ENCODE assay signal across 18 cellular contexts in genomic region chr11:65782816-65783228, GRCh38. TPM values are rescaled to one million over a fixed set of nuclear protein-coding genes. Genes with fewer than 3 reads are reported as not detected.
DNase-seq lines count a peak whose midpoint lies in the region; ATAC-seq, FAIRE-seq and TF ChIP-seq lines count a peak whose summit lies in the region.
"Had no signal": no experiment of that assay in that cellular context is flagged by ENCODE, and none has a peak within 500 bp of the region (broad histone marks: within the 10 kb centered on the region; RNA-seq: fewer than 3 reads in every experiment).

No MANE protein-coding gene starts in this region.

- H3K27me3 Mint-ChIP-seq in CD4-positive, CD25-positive, alpha-beta regulatory T cell = peaks cover 19% of the 10 kb centered on the region
- H3K27me3 Mint-ChIP-seq in natural killer cell treated with Interleukin-12 subunit alpha and Interleukin-12 subunit beta and Interleukin-15 and Interleukin-18, amount 100 ng/mL, for 72 hours = peaks cover 17 to 20% of the 10 kb centered on the region in 2 donors

- no peak overlapping the region for H3K27ac Mint-ChIP-seq in CD4-positive, CD25-positive, alpha-beta regulatory T cell
- no peak overlapping the region for H3K27ac Mint-ChIP-seq in natural killer cell treated with Interleukin-12 subunit alpha and Interleukin-12 subunit beta and Interleukin-15 and Interleukin-18, amount 100 ng/mL, for 72 hours
- H3K27ac Mint-ChIP-seq: effector memory CD8-positive, alpha-beta T cell had no signal

- H3K4me3 ChIP-seq in CD4-positive, CD25-positive, alpha-beta regulatory T cell (ENCODE audit: low read depth, low read length) = no peak overlapping the region
- H3K4me3 ChIP-seq in H7 (ENCODE audit: insufficient read depth, low read depth, low read length) (no peak overlapping the region), mammary epithelial cell (replicated peaks in 1 of 3; ENCODE audit: insufficient read depth in 1 of 3, low read depth in 2 of 3, low read length in 3 of 3) (no peak overlapping the region), small intestine (ENCODE audit: low read depth in 1 of 2, low read length in 2 of 2) (no peak overlapping the region)
- H3K4me3 ChIP-seq: BLaER1, upper lobe of left lung had no signal

- 79% methylated on average over 9 of the region's 9 CpGs for WGBS in mammary epithelial cell (ENCODE audit: low coverage, missing lambda C conversion rate)
- WGBS in small intestine, 3 donors = 50 to 68% (median 54%) methylated on average over 9 of the region's 9 CpGs

- H3K4me1 ChIP-seq in CD4-positive, CD25-positive, alpha-beta regulatory T cell (ENCODE audit: control insufficient read depth, insufficient read depth, low read length, poor library complexity, severe bottlenecking) = peaks cover 48% of the 10 kb centered on the region
- peaks cover 47% of the 10 kb centered on the region for H3K4me1 ChIP-seq in mammary epithelial cell (ENCODE audit: insufficient read depth, low read length)
- peaks cover 3 to 4% of the 10 kb centered on the region in 2 donors for H3K4me1 ChIP-seq in small intestine (ENCODE audit: control insufficient read depth in 2 of 2, insufficient read depth in 1 of 2, low read depth in 1 of 2, low read length in 1 of 2)

- ATAC-seq in CD4-positive, CD25-positive, alpha-beta regulatory T cell (ENCODE audit: low read depth in 2 of 2) = no peak
- ATAC-seq in natural killer cell treated with Interleukin-12 subunit alpha and Interleukin-12 subunit beta and Interleukin-15 and Interleukin-18, amount 100 ng/mL, for 72 hours = no peak
- ATAC-seq in GM19452 (IDR thresholded peaks at IDR 0.05; ENCODE audit: unreplicated experiment) = no peak
- ATAC-seq: effector memory CD8-positive, alpha-beta T cell had no signal

- peak overlapping the region; percentile 17 to 94 (median 64) for H3K4me3 Mint-ChIP-seq in CD4-positive, CD25-positive, alpha-beta regulatory T cell
- H3K4me3 Mint-ChIP-seq in natural killer cell treated with Interleukin-12 subunit alpha and Interleukin-12 subunit beta and Interleukin-15 and Interleukin-18, amount 100 ng/mL, for 72 hours = peak overlapping the region; percentile 27

- intact Hi-C loops in mammary epithelial cell (cut with micrococcal nuclease) = no loop called here

- TF ChIP-seq CTCF in mammary epithelial cell (conservative IDR thresholded peaks at IDR 0.05 in 1 of 2, IDR thresholded peaks at IDR 0.05 in 1 of 2; ENCODE audit: extremely low read depth in 1 of 2, insufficient read depth in 1 of 2, low read depth in 1 of 2, low read length in 2 of 2) (no peak), GM20000 (IDR thresholded peaks at IDR 0.05; ENCODE audit: extremely low read depth, missing control alignments) (no peak)

- no peak overlapping the region for H2AFZ ChIP-seq in mammary epithelial cell (ENCODE audit: low read depth, low read length)

- H3K9me3 ChIP-seq in CD4-positive, CD25-positive, alpha-beta regulatory T cell (ENCODE audit: control insufficient read depth in 2 of 2, low read length in 2 of 2) = no peaks in the 10 kb centered on the region
- H3K9me3 ChIP-seq in mammary epithelial cell (replicated peaks; ENCODE audit: insufficient read depth, low read length) (no peaks in the 10 kb centered on the region), small intestine (ENCODE audit: control insufficient read depth, low read depth) (no peaks in the 10 kb centered on the region)
- H3K9me3 ChIP-seq: BLaER1, upper lobe of left lung had no signal

- H3K36me3 ChIP-seq in CD4-positive, CD25-positive, alpha-beta regulatory T cell (ENCODE audit: control insufficient read depth, insufficient read depth, low read length) = no peaks in the 10 kb centered on the region
- H3K36me3 ChIP-seq in H7 (replicated peaks; ENCODE audit: control insufficient read depth, insufficient read depth, low read length) (no peaks in the 10 kb centered on the region; the same call in none of the 2 replicates), mammary epithelial cell (ENCODE audit: insufficient read depth, low read length) (no peaks in the 10 kb centered on the region), small intestine (ENCODE audit: control insufficient read depth in 2 of 2, insufficient read depth in 2 of 2, low read length in 2 of 2) (peaks cover 0 to 4% of the 10 kb centered on the region in 2 donors)

- H3K36me3 Mint-ChIP-seq in CD4-positive, CD25-positive, alpha-beta regulatory T cell = no peaks in the 10 kb centered on the region
- no peaks in the 10 kb centered on the region for H3K36me3 Mint-ChIP-seq in natural killer cell treated with Interleukin-12 subunit alpha and Interleukin-12 subunit beta and Interleukin-15 and Interleukin-18, amount 100 ng/mL, for 72 hours

- DNase-seq in CD4-positive, CD25-positive, alpha-beta regulatory T cell = no peak
- DNase-seq in H7 (peak; percentile 57), mammary epithelial cell (peak; percentile 67), small intestine (no peak), COLO829 (ENCODE audit: low spot score) (no peak), GM20000 (ENCODE audit: low spot score) (no peak)
- no peak for DNase-seq in natural killer cell treated with Interleukin-12 subunit alpha and Interleukin-12 subunit beta and Interleukin-15 and Interleukin-18, amount 100 ng/mL, for 72 hours (ENCODE audit: low spot score)
- DNase-seq: activated CD4-positive, alpha-beta T cell treated with anti-CD3 and anti-CD28 coated beads for 1 hour; brain microvascular endothelial cell; effector memory CD8-positive, alpha-beta T cell; foreskin melanocyte; GOT3; NCI-H146; OCI-M1 had no signal

- peaks cover 7 to 36% (median 14%) of the 10 kb centered on the region in 4 donors for H3K4me1 Mint-ChIP-seq in CD4-positive, CD25-positive, alpha-beta regulatory T cell
- peaks cover 8 to 18% of the 10 kb centered on the region in 2 donors for H3K4me1 Mint-ChIP-seq in natural killer cell treated with Interleukin-12 subunit alpha and Interleukin-12 subunit beta and Interleukin-15 and Interleukin-18, amount 100 ng/mL, for 72 hours (ENCODE audit: low read depth in 2 of 2)

- H3K9me3 Mint-ChIP-seq in CD4-positive, CD25-positive, alpha-beta regulatory T cell = no peaks in the 10 kb centered on the region
- no peaks in the 10 kb centered on the region for H3K9me3 Mint-ChIP-seq in natural killer cell treated with Interleukin-12 subunit alpha and Interleukin-12 subunit beta and Interleukin-15 and Interleukin-18, amount 100 ng/mL, for 72 hours
- H3K9me3 Mint-ChIP-seq: effector memory CD8-positive, alpha-beta T cell had no signal

- in situ Hi-C loops in mammary epithelial cell (cut with MboI; ENCODE audit: low sequenced_read_pairs in 2 of 2) = loop anchor here in 1 of 2 donors (5.0 kb wide), 1 partner anchor 34 kb away; no protein-coding TSS in a partner anchor

- H3K4me2 ChIP-seq in mammary epithelial cell (ENCODE audit: insufficient read depth, low read depth, low read length) = no peak overlapping the region
- H3K4me2 ChIP-seq: BLaER1 had no signal

- no peak overlapping the region for H3K9ac ChIP-seq in mammary epithelial cell (ENCODE audit: insufficient read depth, low read length)
- H3K9ac ChIP-seq: BLaER1 had no signal

- H3K27ac ChIP-seq in CD4-positive, CD25-positive, alpha-beta regulatory T cell (ENCODE audit: insufficient read depth, low read length, poor library complexity, severe bottlenecking) = no peak overlapping the region
- H3K27ac ChIP-seq in mammary epithelial cell (ENCODE audit: insufficient read depth, low read depth, low read length) (no peak overlapping the region), small intestine (ENCODE audit: low read depth in 1 of 2, low read length in 1 of 2) (no peak overlapping the region)
- H3K27ac ChIP-seq: BLaER1, brain microvascular endothelial cell had no signal

- FAIRE-seq in small intestine (lab: Jason Lieb, UNC) = no peak

- H4K20me1 ChIP-seq in mammary epithelial cell (ENCODE audit: insufficient read depth, low read length) = no peaks in the 10 kb centered on the region

- no TSS peak for BruUV-seq in mammary epithelial cell (replicated peaks; lab: Mats Ljungman, UMichigan)

- peaks cover 30% of the 10 kb centered on the region for H3K79me2 ChIP-seq in mammary epithelial cell (ENCODE audit: insufficient read depth, low read length)

- CTCF ChIA-PET in mammary epithelial cell (lab: Charles Lee; ENCODE audit: low non-redundant PET) = no interaction called here

- H3K27me3 ChIP-seq in CD4-positive, CD25-positive, alpha-beta regulatory T cell (ENCODE audit: control insufficient read depth, insufficient read depth, low read length) = peaks cover 3% of the 10 kb centered on the region
- H3K27me3 ChIP-seq in H7 (ENCODE audit: control insufficient read depth, insufficient read depth, low read length) (peaks cover 62% of the 10 kb centered on the region), mammary epithelial cell (ENCODE audit: insufficient read depth, low read length) (no peaks in the 10 kb centered on the region), small intestine (ENCODE audit: control insufficient read depth in 2 of 2, insufficient read depth in 2 of 2, low read length in 2 of 2) (peaks cover 0 to 8% of the 10 kb centered on the region in 2 donors)

- dilution Hi-C loops in mammary epithelial cell (cut with HindIII; ENCODE audit: low sequenced_read_pairs) = no loop called here

RNA-seq across cellular contexts. Expression of gene AP5B1, which starts 2.0 kb away (rescaled TPM):
- total RNA-seq in CD4-positive, CD25-positive, alpha-beta regulatory T cell = 16.8 TPM
- 10 to 100 TPM in 1 of 4 donors, 1 to 10 TPM in 3; 7.6 to 10.8 (median 9.5) TPM for polyA plus RNA-seq in CD4-positive, CD25-positive, alpha-beta regulatory T cell
- total RNA-seq in H7 (2014; rRNA removed; shearing (Covaris generic)) = 6.7 and 7.8 TPM in 2 replicates
- 10 to 100 TPM; 10.5 to 14.5 TPM for total RNA-seq in mammary epithelial cell
- 5.6 TPM for polyA plus RNA-seq in mammary epithelial cell
- 5.8 TPM for polyA minus RNA-seq in mammary epithelial cell
- total RNA-seq in natural killer cell treated with Interleukin-12 subunit alpha and Interleukin-12 subunit beta and Interleukin-15 and Interleukin-18, amount 100 ng/mL, for 72 hours = 10 to 100 TPM; 15.8 to 25.4 TPM
- polyA plus RNA-seq in small intestine = 1 to 10 TPM; 6.9 to 9.5 (median 8.6) TPM

RNA-seq across cellular contexts. Expression of gene OVOL1, which starts 4.0 kb away (rescaled TPM):
- total RNA-seq in CD4-positive, CD25-positive, alpha-beta regulatory T cell = not detected
- polyA plus RNA-seq in CD4-positive, CD25-positive, alpha-beta regulatory T cell = not detected
- 1.2 and 1.4 TPM in 2 replicates for total RNA-seq in H7 (2014; rRNA removed; shearing (Covaris generic))
- total RNA-seq in mammary epithelial cell = 1 to 10 TPM; 2.7 to 3.0 TPM
- polyA plus RNA-seq in mammary epithelial cell (2.3 TPM), small intestine (10 to 100 TPM; 11.9 to 23.9 (median 16.2) TPM)
- 0.47 TPM for polyA minus RNA-seq in mammary epithelial cell
- total RNA-seq in natural killer cell treated with Interleukin-12 subunit alpha and Interleukin-12 subunit beta and Interleukin-15 and Interleukin-18, amount 100 ng/mL, for 72 hours = not detected
- total RNA-seq: mononuclear cell had no signal

RNA-seq across cellular contexts. Expression of gene SNX32, which starts 50.9 kb away (rescaled TPM):
- total RNA-seq in CD4-positive, CD25-positive, alpha-beta regulatory T cell = 0.44 TPM
- 1 to 10 TPM in 1 of 4 donors, under 1 TPM in 3; 0.32 to 1.3 (median 0.48) TPM for polyA plus RNA-seq in CD4-positive, CD25-positive, alpha-beta regulatory T cell
- 0.26 and 0.80 TPM in 2 replicates for total RNA-seq in H7 (2014; rRNA removed; shearing (Covaris generic))
- 1 to 10 TPM in 1 of 2 donors, under 1 TPM in 1; 0.85 to 1.5 TPM for total RNA-seq in mammary epithelial cell
- 0.15 TPM for polyA plus RNA-seq in mammary epithelial cell
- polyA minus RNA-seq in mammary epithelial cell = not detected
- total RNA-seq in natural killer cell treated with Interleukin-12 subunit alpha and Interleukin-12 subunit beta and Interleukin-15 and Interleukin-18, amount 100 ng/mL, for 72 hours = 1 to 10 TPM in 1 of 2 donors, under 1 TPM in 1; 0.52 to 1.0 TPM
- polyA plus RNA-seq in small intestine = 1 to 10 TPM in 2 of 3 donors, under 1 TPM in 1; 0.54 to 2.1 (median 1.6) TPM
- total RNA-seq: mononuclear cell had no signal

Comparison
In these comparisons a context has a peak if more than half of its experiments do, and no peak if none do; other contexts are left out.
1. DNase-seq: peak in H7 (single experiment) and mammary epithelial cell (single experiment); none in CD4-positive, CD25-positive, alpha-beta regulatory T cell (0 of 3), natural killer cell treated with Interleukin-12 subunit alpha and Interleukin-12 subunit beta and Interleukin-15 and Interleukin-18, amount 100 ng/mL, for 72 hours (single experiment), small intestine (single experiment), COLO829 (single experiment) and GM20000 (single experiment).